In the genomic region with DNA sequence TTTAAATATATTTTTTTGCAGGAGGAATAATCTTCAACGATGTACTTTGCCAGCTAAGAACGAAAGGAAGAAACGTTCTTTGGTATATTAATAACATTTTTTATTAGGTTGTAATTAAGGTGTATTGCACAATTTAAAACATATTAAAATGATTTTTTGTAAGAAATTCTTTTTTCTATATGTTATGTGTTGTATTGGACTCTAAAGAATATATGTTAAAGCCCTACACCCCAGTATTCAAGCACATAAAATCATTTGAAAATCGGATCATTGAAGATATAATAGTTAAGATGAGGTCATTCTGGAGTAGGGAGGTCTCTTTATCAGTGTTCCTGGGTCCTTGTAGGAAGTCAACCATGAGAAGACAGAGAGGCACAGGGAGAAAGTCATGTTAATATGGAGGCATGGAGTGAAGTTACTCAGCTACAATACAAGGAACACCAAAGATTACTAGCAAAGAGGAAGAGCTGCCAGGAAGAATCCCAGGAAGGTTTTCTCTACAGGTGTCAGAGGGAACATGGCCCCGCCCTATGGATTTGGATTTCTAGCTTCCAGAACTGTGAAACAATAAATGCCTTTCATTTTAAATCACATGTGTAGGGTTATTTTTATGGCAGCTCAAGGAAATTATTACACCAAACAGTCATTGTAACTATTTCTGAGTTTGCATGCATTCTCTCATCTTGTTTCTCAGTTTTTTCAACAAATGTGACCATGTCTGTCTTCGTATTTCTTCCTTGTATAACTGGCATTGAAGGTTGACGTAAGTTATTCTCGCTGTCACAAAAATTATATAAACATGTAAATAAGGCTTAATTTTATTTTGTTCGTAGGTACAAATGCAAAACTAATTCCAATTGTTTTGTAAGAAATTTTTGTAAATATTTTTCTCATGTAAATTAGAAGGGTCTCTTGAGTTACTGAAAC, we compare ENCODE assay signal across 1 cellular context.
TF ChIP-seq lines count a peak whose summit lies in the region.

No MANE protein-coding gene starts in this region.

TF ChIP-seq in H1, 55 proteins besides CTCF, POLR2A, EP300 and RAD21 (continued from another document):
- TF ChIP-seq, protein P1, sequence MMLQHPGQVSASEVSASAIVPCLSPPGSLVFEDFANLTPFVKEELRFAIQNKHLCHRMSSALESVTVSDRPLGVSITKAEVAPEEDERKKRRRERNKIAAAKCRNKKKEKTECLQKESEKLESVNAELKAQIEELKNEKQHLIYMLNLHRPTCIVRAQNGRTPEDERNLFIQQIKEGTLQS (IDR thresholded peaks at IDR 0.05; ENCODE audit: insufficient read depth, low read depth, low read length): no peak
- no peak for TF ChIP-seq HDAC2 (IDR thresholded peaks at IDR 0.05; ENCODE audit: borderline replicate concordance in 1 of 2, low read depth in 2 of 2, low read length in 2 of 2)
- no peak for TF ChIP-seq CHD1 (IDR thresholded peaks at IDR 0.05; ENCODE audit: low read depth, low read length)
- no peak for TF ChIP-seq RNF2 (IDR thresholded peaks at IDR 0.05; ENCODE audit: borderline replicate concordance, low read depth, low read length, missing control alignments, poor library complexity, severe bottlenecking)
- TF ChIP-seq SIN3A (conservative IDR thresholded peaks at IDR 0.05 in 1 of 2, IDR thresholded peaks at IDR 0.05 in 1 of 2; ENCODE audit: low read depth in 1 of 2, low read length in 2 of 2): no peak
- no peak for TF ChIP-seq CEBPB (IDR thresholded peaks at IDR 0.05; ENCODE audit: low read depth, low read length)
- TF ChIP-seq TCF12 (IDR thresholded peaks at IDR 0.05; ENCODE audit: low read depth, low read length): no peak
- TF ChIP-seq HDAC6 (IDR thresholded peaks at IDR 0.05; ENCODE audit: low read depth, low read length): no peak
- no peak for TF ChIP-seq SUZ12 (IDR thresholded peaks at IDR 0.05; ENCODE audit: low read length)
- no peak for TF ChIP-seq TAF7 (optimal IDR thresholded peaks at IDR 0.05; ENCODE audit: borderline replicate concordance, low read depth, low read length)
- TF ChIP-seq SIX5 (IDR thresholded peaks at IDR 0.05; ENCODE audit: low read depth, low read length): no peak
- TF ChIP-seq KDM1A (IDR thresholded peaks at IDR 0.05; ENCODE audit: borderline replicate concordance, low read length): no peak
- no peak for TF ChIP-seq POLR2AphosphoS5 (IDR thresholded peaks at IDR 0.05; ENCODE audit: low read depth, low read length)
- TF ChIP-seq, protein P2, sequence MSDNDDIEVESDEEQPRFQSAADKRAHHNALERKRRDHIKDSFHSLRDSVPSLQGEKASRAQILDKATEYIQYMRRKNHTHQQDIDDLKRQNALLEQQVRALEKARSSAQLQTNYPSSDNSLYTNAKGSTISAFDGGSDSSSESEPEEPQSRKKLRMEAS (IDR thresholded peaks at IDR 0.05): no peak
- no peak for TF ChIP-seq ZNF274 (IDR thresholded peaks at IDR 0.05; ENCODE audit: borderline replicate concordance, extremely low read depth, low read length)
